ENCODE assay signal across 13 cellular contexts in the genomic region with DNA sequence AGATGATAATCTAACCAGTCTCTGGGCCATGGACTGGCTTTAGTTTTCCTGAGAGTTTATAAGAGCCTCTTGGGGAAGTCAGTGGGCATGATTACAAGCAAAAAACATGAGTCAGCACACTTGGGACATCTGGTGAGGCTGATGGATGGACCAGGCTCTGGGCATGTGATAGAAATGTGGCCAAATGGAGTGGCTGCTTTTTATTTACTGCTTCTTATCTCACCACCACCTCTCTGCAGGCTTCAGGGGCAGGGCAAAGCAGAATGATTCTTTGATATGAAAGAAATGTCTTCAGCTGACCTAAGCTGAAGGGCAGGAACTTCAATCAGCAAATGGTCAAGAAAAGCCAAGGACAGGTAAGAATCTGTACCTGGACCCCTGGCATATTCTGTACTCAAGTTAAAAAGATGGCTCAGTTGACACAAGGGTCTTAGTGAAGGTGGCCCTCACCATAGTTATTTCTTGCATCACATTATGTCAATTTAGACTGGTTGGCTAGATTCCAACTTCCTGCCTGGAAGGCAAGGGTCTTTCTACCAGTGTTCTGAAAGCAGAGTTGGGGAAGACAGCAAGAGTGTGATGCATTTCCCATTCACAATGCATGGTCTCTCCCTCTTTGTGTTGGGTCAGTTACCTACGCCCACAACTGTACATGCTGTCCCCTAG.
DNase-seq lines count a peak whose midpoint lies in the region; ATAC-seq, FAIRE-seq and TF ChIP-seq lines count a peak whose summit lies in the region.
"Had no signal": no experiment of that assay in that cellular context is flagged by ENCODE, and none has a peak within 500 bp of the region (broad histone marks: within the 10 kb centered on the region; RNA-seq: fewer than 3 reads in every experiment).

No MANE protein-coding gene starts in this region.

- TF ChIP-seq CTCF in CD14-positive monocyte (IDR thresholded peaks at IDR 0.05): no peak
- no peak for TF ChIP-seq CTCF in neural progenitor cell (IDR thresholded peaks at IDR 0.05)

- peak overlapping the region in 3 of 7 donors; percentile 4 to 50 (median 18) for H3K27ac Mint-ChIP-seq in CD14-positive monocyte
- H3K27ac Mint-ChIP-seq in stimulated activated naive B cell treated with anti-CD40 and anti-IgM and Interleukin-4, amounts not matched to agents 10 μg/mL and 1 μg/mL and 100 μg/mL, for 72 hours: no peak overlapping the region
- H3K27ac Mint-ChIP-seq in neural progenitor cell: no peak overlapping the region
- H3K27ac Mint-ChIP-seq: activated T-cell treated with anti-CD3 and anti-CD28 coated beads, Interleukin-2, amount 50 U/mL, for 24 hours; T-helper 1 cell treated with Interleukin-12 subunit alpha and Interleukin-12 subunit beta and Interleukin-4 antibody, amounts not matched to agents 30 μg/mL and 1 μg/mL, for 36 hours had no signal

- H3K4ac ChIP-seq in mesendoderm (ENCODE audit: low read depth, low read length): no peak overlapping the region

- no peaks in the 10 kb centered on the region for H3K9me3 Mint-ChIP-seq in CD14-positive monocyte
- H3K9me3 Mint-ChIP-seq in stimulated activated naive B cell treated with anti-CD40 and anti-IgM and Interleukin-4, amounts not matched to agents 10 μg/mL and 1 μg/mL and 100 μg/mL, for 72 hours: no peaks in the 10 kb centered on the region
- no peaks in the 10 kb centered on the region for H3K9me3 Mint-ChIP-seq in neural progenitor cell
- H3K9me3 Mint-ChIP-seq: activated T-cell treated with anti-CD3 and anti-CD28 coated beads, Interleukin-2, amount 50 U/mL, for 24 hours; central memory CD8-positive, alpha-beta T cell had no signal

- H3K9ac ChIP-seq in adipocyte (ENCODE audit: low read length) (no peak overlapping the region), mesendoderm (ENCODE audit: low read length) (no peak overlapping the region), neural progenitor cell (no peak overlapping the region)

- no peaks in the 10 kb centered on the region for H3K36me3 ChIP-seq in adipocyte (ENCODE audit: control insufficient read depth, insufficient read depth, low read length, severe bottlenecking)
- no peaks in the 10 kb centered on the region for H3K36me3 ChIP-seq in mesendoderm (ENCODE audit: control insufficient read depth, insufficient read depth, low read length)
- H3K36me3 ChIP-seq in neural progenitor cell: no peaks in the 10 kb centered on the region
- H3K36me3 ChIP-seq: spleen had no signal

- no peak overlapping the region for H2AK5ac ChIP-seq in mesendoderm (ENCODE audit: low read length)

- no peaks in the 10 kb centered on the region for H4K20me1 ChIP-seq in neural progenitor cell (ENCODE audit: low read depth)

- H2AFZ ChIP-seq in neural progenitor cell (replicated peaks): no peak overlapping the region

- H3K79me1 ChIP-seq in mesendoderm (ENCODE audit: low read length): no peaks in the 10 kb centered on the region

- H3F3A ChIP-seq in neural progenitor cell (ENCODE audit: low read depth): no peaks in the 10 kb centered on the region

- H3K4me2 ChIP-seq in mesendoderm (ENCODE audit: low read length) (no peak overlapping the region), neural progenitor cell (no peak overlapping the region)

- peak overlapping the region; percentile 39 for H4K8ac ChIP-seq in mesendoderm (ENCODE audit: low read depth, low read length)

- H3K4me3 Mint-ChIP-seq in CD14-positive monocyte (no peak overlapping the region), neural progenitor cell (no peak overlapping the region)
- no peak overlapping the region for H3K4me3 Mint-ChIP-seq in stimulated activated naive B cell treated with anti-CD40 and anti-IgM and Interleukin-4, amounts not matched to agents 10 μg/mL and 1 μg/mL and 100 μg/mL, for 72 hours
- H3K4me3 Mint-ChIP-seq: activated T-cell treated with anti-CD3 and anti-CD28 coated beads, Interleukin-2, amount 50 U/mL, for 24 hours; central memory CD8-positive, alpha-beta T cell; T-helper 1 cell treated with Interleukin-12 subunit alpha and Interleukin-12 subunit beta and Interleukin-4 antibody, amounts not matched to agents 30 μg/mL and 1 μg/mL, for 36 hours had no signal

- intact Hi-C loops in CD14-positive monocyte (cut with micrococcal nuclease): loop anchor here (10.0 kb wide), 4 partner anchors 67 to 593 kb away; no protein-coding TSS in a partner anchor

- peak; percentile 55 for DNase-seq in CD14-positive monocyte (ENCODE audit: low spot score)
- DNase-seq in HTR-8/SVneo (ENCODE audit: insufficient read length, low spot score): peak; percentile 21
- DNase-seq in adipocyte (ENCODE audit: low read depth): peak; percentile 51
- DNase-seq in mesendoderm: no peak
- DNase-seq in stimulated activated naive B cell treated with anti-CD40 and anti-IgM and Interleukin-4, amounts not matched to agents 10 μg/mL and 1 μg/mL and 100 μg/mL, for 72 hours: no peak
- DNase-seq in activated gamma-delta T cell treated with Interleukin-2 at 50 U/mL for 16 hours: no peak
- DNase-seq in neural progenitor cell (ENCODE audit: low spot score): no peak
- DNase-seq: activated T-cell treated with anti-CD3 and anti-CD28 coated beads, Interleukin-2, amount 50 U/mL, for 24 hours; GF-D8; spleen had no signal

- no peak overlapping the region for H2BK5ac ChIP-seq in mesendoderm (ENCODE audit: low read length)

- H3K4me1 ChIP-seq in adipocyte (ENCODE audit: control insufficient read depth, insufficient read depth, low read length): peaks cover 45% of the 10 kb centered on the region
- no peaks in the 10 kb centered on the region for H3K4me1 ChIP-seq in mesendoderm (ENCODE audit: control insufficient read depth, low read depth, low read length)
- H3K4me1 ChIP-seq in neural progenitor cell: no peaks in the 10 kb centered on the region

- H3K36me3 Mint-ChIP-seq in CD14-positive monocyte (no peaks in the 10 kb centered on the region), neural progenitor cell (no peaks in the 10 kb centered on the region)
- no peaks in the 10 kb centered on the region for H3K36me3 Mint-ChIP-seq in stimulated activated naive B cell treated with anti-CD40 and anti-IgM and Interleukin-4, amounts not matched to agents 10 μg/mL and 1 μg/mL and 100 μg/mL, for 72 hours

- H3K27me3 ChIP-seq in adipocyte (replicated peaks; ENCODE audit: control insufficient read depth, insufficient read depth, low read length) (no peaks in the 10 kb centered on the region), mesendoderm (ENCODE audit: insufficient read depth, low read length, poor library complexity) (no peaks in the 10 kb centered on the region), neural progenitor cell (no peaks in the 10 kb centered on the region)
- H3K27me3 ChIP-seq: spleen had no signal

- peak overlapping the region; percentile 36 for H2BK15ac ChIP-seq in mesendoderm (replicated peaks; ENCODE audit: low read depth)

- H3K23ac ChIP-seq in mesendoderm (ENCODE audit: low read length): no peak overlapping the region

- H3K4me3 ChIP-seq in adipocyte (ENCODE audit: low read length) (no peak overlapping the region), mesendoderm (ENCODE audit: low read length) (no peak overlapping the region), neural progenitor cell (no peak overlapping the region)
- H3K4me3 ChIP-seq: spleen had no signal

- no CpG with 5 or more reads among the region's 1 CpG for WGBS in mesendoderm (ENCODE audit: extremely low coverage, insufficient coverage, low lambda C conversion rate)

- H3K4me1 Mint-ChIP-seq in CD14-positive monocyte (peaks cover 34% of the 10 kb centered on the region), neural progenitor cell (no peaks in the 10 kb centered on the region)
- peaks cover 19 to 43% of the 10 kb centered on the region in 2 donors for H3K4me1 Mint-ChIP-seq in stimulated activated naive B cell treated with anti-CD40 and anti-IgM and Interleukin-4, amounts not matched to agents 10 μg/mL and 1 μg/mL and 100 μg/mL, for 72 hours

- H3K27me3 Mint-ChIP-seq in CD14-positive monocyte (ENCODE audit: low read depth in 3 of 3): peaks cover 0 to 2% (median 2%) of the 10 kb centered on the region in 3 donors
- peaks cover 0 to 3% of the 10 kb centered on the region in 2 donors for H3K27me3 Mint-ChIP-seq in stimulated activated naive B cell treated with anti-CD40 and anti-IgM and Interleukin-4, amounts not matched to agents 10 μg/mL and 1 μg/mL and 100 μg/mL, for 72 hours
- H3K27me3 Mint-ChIP-seq in neural progenitor cell (ENCODE audit: insufficient read depth, low read depth): no peaks in the 10 kb centered on the region
- H3K27me3 Mint-ChIP-seq: central memory CD8-positive, alpha-beta T cell had no signal

- no peak overlapping the region for H2BK120ac ChIP-seq in mesendoderm (ENCODE audit: low read depth, low read length)

- H4K5ac ChIP-seq in mesendoderm (ENCODE audit: low read length): no peak overlapping the region

- H3K9me3 ChIP-seq in adipocyte (ENCODE audit: control insufficient read depth, low read length) (no peaks in the 10 kb centered on the region), neural progenitor cell (ENCODE audit: low read depth) (no peaks in the 10 kb centered on the region)
- H3K9me3 ChIP-seq: spleen had no signal

- H3K79me2 ChIP-seq in mesendoderm (ENCODE audit: control insufficient read depth, insufficient read depth, low read length): no peaks in the 10 kb centered on the region
- no peaks in the 10 kb centered on the region for H3K79me2 ChIP-seq in neural progenitor cell (ENCODE audit: low read depth)

- H3K18ac ChIP-seq in mesendoderm (ENCODE audit: low read length): no peak overlapping the region

- H3K56ac ChIP-seq in mesendoderm (ENCODE audit: low read length): no peak overlapping the region

- no peak overlapping the region for H3K27ac ChIP-seq in mesendoderm (ENCODE audit: low read depth, low read length)
- H3K27ac ChIP-seq in neural progenitor cell: no peak overlapping the region

- no peak for ATAC-seq in stimulated activated naive B cell treated with anti-CD40 and anti-IgM and Interleukin-4, amounts not matched to agents 10 μg/mL and 1 μg/mL and 100 μg/mL, for 72 hours (replicated peaks)
- ATAC-seq in esophagus mucosa: no peak

- FAIRE-seq in HTR-8/SVneo (lab: Jason Lieb, UNC): no peak

Comparison
In these comparisons a context has a peak if more than half of its experiments do, and no peak if none do; other contexts are left out.
1. DNase-seq: peak in CD14-positive monocyte (single experiment), HTR-8/SVneo (single experiment) and adipocyte (single experiment); none in mesendoderm (single experiment), stimulated activated naive B cell treated with anti-CD40 and anti-IgM and Interleukin-4, amounts not matched to agents 10 μg/mL and 1 μg/mL and 100 μg/mL, for 72 hours (single experiment), activated gamma-delta T cell treated with Interleukin-2 at 50 U/mL for 16 hours (single experiment) and neural progenitor cell (single experiment).